Comparison of ENCODE assay signal across 8 cellular contexts in genomic region chr9:34185778-34186551, GRCh38. TPM values are rescaled to one million over a fixed set of nuclear protein-coding genes. Genes with fewer than 3 reads are reported as not detected.
A peak's percentile ranks its signal among the peaks of the same experiment; 100 is the strongest.
DNase-seq lines count a peak whose midpoint lies in the region; ATAC-seq and FAIRE-seq lines count a peak whose summit lies in the region.

No MANE protein-coding gene starts in this region.

- no peak overlapping the region for H3K4me2 ChIP-seq in mesendoderm (ENCODE audit: low read length)

- H3K4me3 ChIP-seq in mesendoderm (ENCODE audit: low read length), result no peak overlapping the region

- no peak overlapping the region for H4K8ac ChIP-seq in mesendoderm (ENCODE audit: low read depth, low read length)

- no CpG with 5 or more reads among the region's 3 CpGs for WGBS in mesendoderm (ENCODE audit: extremely low coverage, insufficient coverage, low lambda C conversion rate)

- H2BK120ac ChIP-seq in mesendoderm (ENCODE audit: low read depth, low read length), result no peak overlapping the region

- peaks cover 30% of the 10 kb centered on the region for H3K79me2 ChIP-seq in mesendoderm (ENCODE audit: control insufficient read depth, insufficient read depth, low read length)

- DNase-seq in stimulated activated CD4-positive, alpha-beta T cell treated with anti-CD3 and anti-CD28 coated beads, Interleukin-1b, Interleukin-23, amount 100 ng/mL, for 48 hours, result peak; percentile 10
- no peak for DNase-seq in stimulated activated CD4-positive, alpha-beta T cell treated with anti-CD3 and anti-CD28 coated beads, Interleukin-2, amount 100 ng/mL, for 24 hours
- DNase-seq in RCC 7860 (ENCODE audit: low spot score), result peak; percentile 71
- DNase-seq in dermis blood vessel endothelial cell, result peak; percentile 91
- DNase-seq in mesendoderm, result peak; percentile 63
- no peak for DNase-seq in SK-N-DZ (ENCODE audit: low spot score)

- FAIRE-seq in RCC 7860 (lab: Jason Lieb, UNC), result peak; percentile 98

- H3K27ac ChIP-seq in mesendoderm (ENCODE audit: low read depth, low read length), result no peak overlapping the region

- no peak overlapping the region for H3K23ac ChIP-seq in mesendoderm (ENCODE audit: low read length)

- no peak overlapping the region for H3K18ac ChIP-seq in mesendoderm (ENCODE audit: low read length)

- no peak overlapping the region for H4K5ac ChIP-seq in mesendoderm (ENCODE audit: low read length)

- ATAC-seq in HG03175 (IDR thresholded peaks at IDR 0.05; ENCODE audit: unreplicated experiment), result peak; percentile 96
- no peak for ATAC-seq in HG02885 (IDR thresholded peaks at IDR 0.05; ENCODE audit: poor library complexity, unreplicated experiment)

- H2BK15ac ChIP-seq in mesendoderm (replicated peaks; ENCODE audit: low read depth), result no peak overlapping the region

- H3K4me1 ChIP-seq in mesendoderm (ENCODE audit: control insufficient read depth, low read depth, low read length), result no peaks in the 10 kb centered on the region

- H2AK5ac ChIP-seq in mesendoderm (ENCODE audit: low read length), result no peak overlapping the region

- H3K4ac ChIP-seq in mesendoderm (ENCODE audit: low read depth, low read length), result no peak overlapping the region

- H3K9ac ChIP-seq in mesendoderm (ENCODE audit: low read length), result no peak overlapping the region

- H3K79me1 ChIP-seq in mesendoderm (ENCODE audit: low read length), result peaks cover 4% of the 10 kb centered on the region

- H3K56ac ChIP-seq in mesendoderm (ENCODE audit: low read length), result no peak overlapping the region

- no peak overlapping the region for H2BK5ac ChIP-seq in mesendoderm (ENCODE audit: low read length)

- H3K27me3 ChIP-seq in mesendoderm (ENCODE audit: insufficient read depth, low read length, poor library complexity), result no peaks in the 10 kb centered on the region

- no peaks in the 10 kb centered on the region for H3K36me3 ChIP-seq in mesendoderm (ENCODE audit: control insufficient read depth, insufficient read depth, low read length)

RNA-seq across cellular contexts. Expression of gene UBAP1, which starts 7.1 kb away (rescaled TPM):
- total RNA-seq in dermis blood vessel endothelial cell, result 22.8 and 28.3 TPM in 2 replicates
- polyA plus RNA-seq in mesendoderm (2013, experiment 1 of 2), result 28.5 TPM
- polyA plus RNA-seq in mesendoderm (2013, experiment 2 of 2), result 28.1 TPM
- polyA plus RNA-seq in SK-N-DZ (2014; cell fraction: cytosol; rRNA removed), result 16.2 and 19.5 TPM in 2 replicates
- polyA plus RNA-seq in SK-N-DZ (2014; cell fraction: nucleus; rRNA removed), result 10.6 and 12.3 TPM in 2 replicates

RNA-seq across cellular contexts. Expression of gene DCAF12, which starts 59.5 kb away (rescaled TPM):
- total RNA-seq in dermis blood vessel endothelial cell, result 22.3 and 24.4 TPM in 2 replicates
- polyA plus RNA-seq in mesendoderm (2013, experiment 1 of 2), result 14.8 TPM
- polyA plus RNA-seq in mesendoderm (2013, experiment 2 of 2), result 14.5 TPM
- 42.1 and 52.8 TPM in 2 replicates for polyA plus RNA-seq in SK-N-DZ (2014; cell fraction: cytosol; rRNA removed)
- 19.9 and 24.5 TPM in 2 replicates for polyA plus RNA-seq in SK-N-DZ (2014; cell fraction: nucleus; rRNA removed)

Comparison
In these comparisons a context has a peak if more than half of its experiments do, and no peak if none do; other contexts are left out.
1. DNase-seq: peak in stimulated activated CD4-positive, alpha-beta T cell treated with anti-CD3 and anti-CD28 coated beads, Interleukin-1b, Interleukin-23, amount 100 ng/mL, for 48 hours (single experiment), RCC 7860 (single experiment), dermis blood vessel endothelial cell (single experiment) and mesendoderm (single experiment); none in stimulated activated CD4-positive, alpha-beta T cell treated with anti-CD3 and anti-CD28 coated beads, Interleukin-2, amount 100 ng/mL, for 24 hours (0 of 2) and SK-N-DZ (single experiment).